Comparison of ENCODE assay signal across 8 cellular contexts in the genomic region with DNA sequence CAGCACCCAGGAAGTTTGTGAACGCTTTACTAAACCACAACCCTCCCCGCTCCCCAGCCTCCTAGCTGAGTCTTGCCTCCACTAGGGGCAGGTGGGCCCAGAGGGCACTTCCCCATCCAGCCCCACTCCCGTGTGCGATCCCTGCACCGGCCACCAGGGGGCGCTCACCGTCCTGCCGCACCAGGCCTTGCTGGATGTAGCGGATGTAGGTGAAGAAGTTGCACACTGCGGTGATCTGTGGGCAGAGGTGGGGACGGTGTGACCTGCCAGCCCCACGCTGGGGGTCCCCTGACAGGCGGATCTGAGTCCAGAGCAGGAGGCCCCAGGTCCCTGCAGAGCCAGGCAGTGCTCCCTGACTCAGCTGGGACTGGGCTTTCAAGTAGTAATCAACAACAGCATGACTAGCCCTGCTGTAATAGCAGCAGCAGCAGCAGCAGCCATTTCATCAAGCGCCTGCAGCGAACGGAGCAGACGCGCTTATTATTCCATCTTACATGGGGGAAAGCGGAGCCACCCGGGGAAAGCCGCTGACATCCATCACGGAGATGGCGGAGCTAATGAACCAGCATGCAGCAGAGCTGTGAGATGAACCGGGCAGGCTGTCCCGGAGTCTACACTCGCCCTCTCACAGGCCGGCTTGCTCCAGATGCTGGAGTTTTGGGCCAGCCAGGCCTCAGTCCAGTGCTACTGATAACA. TPM values are rescaled to one million over a fixed set of nuclear protein-coding genes. Genes with fewer than 3 reads are reported as not detected.
DNase-seq lines count a peak whose midpoint lies in the region; ATAC-seq and TF ChIP-seq lines count a peak whose summit lies in the region.

No MANE protein-coding gene starts in this region.

- H3K27me3 ChIP-seq in neuronal stem cell (ENCODE audit: control insufficient read depth in 3 of 3, insufficient read depth in 3 of 3, low read depth in 1 of 3, low read length in 3 of 3) = no peaks in the 10 kb centered on the region

- H3K36me3 ChIP-seq in neuronal stem cell (replicated peaks in 1 of 2; ENCODE audit: control insufficient read depth in 2 of 2, insufficient read depth in 2 of 2, low read length in 2 of 2) = no peaks in the 10 kb centered on the region

- peak overlapping the region; percentile 36 for H3K18ac ChIP-seq in neuronal stem cell (ENCODE audit: low read length)

- H3K27ac ChIP-seq in neuronal stem cell (replicated peaks; ENCODE audit: low read length) = no peak overlapping the region

- H3K4ac ChIP-seq in neuronal stem cell (ENCODE audit: low read length) = no peak overlapping the region

- peak overlapping the region; percentile 74 for H2AFZ ChIP-seq in neuronal stem cell (ENCODE audit: low read length)

- peak; percentile 99 for TF ChIP-seq CTCF in LNCaP clone FGC (IDR thresholded peaks at IDR 0.05; ENCODE audit: control insufficient read depth, extremely low read depth, insufficient read depth)

- H2BK5ac ChIP-seq in neuronal stem cell (ENCODE audit: low read length) = peak overlapping the region; percentile 89

- peak overlapping the region; percentile 95 for H2BK15ac ChIP-seq in neuronal stem cell (ENCODE audit: low read length)

- H2BK120ac ChIP-seq in neuronal stem cell (ENCODE audit: low read depth, low read length) = peak overlapping the region; percentile 74

- no peak overlapping the region for H3K9ac ChIP-seq in neuronal stem cell (ENCODE audit: low read depth, low read length, poor library complexity)

- peak; percentile 71 for ATAC-seq in GM21447 (IDR thresholded peaks at IDR 0.05; ENCODE audit: unreplicated experiment)

- H3K4me3 ChIP-seq in LNCaP clone FGC (ENCODE audit: low read depth, low read length) (no peak overlapping the region), neuronal stem cell (ENCODE audit: low read length in 2 of 2) (no peak overlapping the region)

- H4K91ac ChIP-seq in neuronal stem cell (ENCODE audit: low read depth, low read length, poor library complexity) = no peak overlapping the region

- peak overlapping the region; percentile 79 for H2AK5ac ChIP-seq in neuronal stem cell (ENCODE audit: low read depth, low read length)

- H3K23ac ChIP-seq in neuronal stem cell (ENCODE audit: low read depth, low read length, poor library complexity) = no peak overlapping the region

- WGBS in neuronal stem cell (ENCODE audit: extremely low coverage in 2 of 2, insufficient read length in 2 of 2, insufficient replicate concordance in 1 of 2), 2 donors = no CpG with 5 or more reads among the region's 27 CpGs

- peak overlapping the region; percentile 76 for H2BK12ac ChIP-seq in neuronal stem cell (ENCODE audit: low read length)

- H3K4me2 ChIP-seq in neuronal stem cell (ENCODE audit: insufficient read depth, low read length, poor library complexity, severe bottlenecking) = no peak overlapping the region

- peaks cover 2% of the 10 kb centered on the region for H3K79me1 ChIP-seq in neuronal stem cell (ENCODE audit: low read depth, low read length)

- peaks cover 0 to 5% of the 10 kb centered on the region in 2 donors for H3K4me1 ChIP-seq in neuronal stem cell (ENCODE audit: control insufficient read depth in 2 of 2, insufficient read depth in 1 of 2, low read depth in 1 of 2, low read length in 2 of 2)

- no peak overlapping the region for H3K14ac ChIP-seq in neuronal stem cell (ENCODE audit: low read length)

- DNase-seq in COLO668 (lab: John Stamatoyannopoulos, UW; ENCODE audit: unreplicated experiment) (peak; percentile 75), LNCaP clone FGC (ENCODE audit: low read depth) (no peak), RPMI7951 (ENCODE audit: low read depth) (peak; percentile 58), activated T-helper 1 cell treated with Interleukin-2 at 50 U/mL for 16 hours (ENCODE audit: low read depth) (peak; percentile 87), fibroblast of peridontal ligament (ENCODE audit: extremely low read depth) (peak; percentile 55), neuronal stem cell (ENCODE audit: low spot score) (peak; percentile 82), superior temporal gyrus (ENCODE audit: extremely low spot score) (peak; percentile 79)

- H3K9me3 ChIP-seq in neuronal stem cell (replicated peaks in 1 of 2; ENCODE audit: control insufficient read depth in 2 of 2, insufficient read depth in 1 of 2, low read depth in 1 of 2, low read length in 2 of 2) = no peaks in the 10 kb centered on the region

- no peak overlapping the region for H4K8ac ChIP-seq in neuronal stem cell (ENCODE audit: low read depth, low read length)

RNA-seq across cellular contexts. Expression of a gene that starts 7.9 kb away (rescaled TPM):
- 60.9 and 65.1 TPM in 2 replicates for total RNA-seq in RPMI7951 (2014; rRNA removed; shearing (Covaris generic))
- 25.1 TPM for polyA plus RNA-seq in neuronal stem cell (2013, experiment 1 of 2)
- polyA plus RNA-seq in neuronal stem cell (2013, experiment 2 of 2) = 25.6 TPM

RNA-seq across cellular contexts. Expression of a gene that starts 18.1 kb away (rescaled TPM):
- 0.84 and 1.7 TPM in 2 replicates for total RNA-seq in RPMI7951 (2014; rRNA removed; shearing (Covaris generic))
- 2.4 TPM for polyA plus RNA-seq in neuronal stem cell (2013, experiment 1 of 2)
- 3.5 TPM for polyA plus RNA-seq in neuronal stem cell (2013, experiment 2 of 2)

RNA-seq across cellular contexts. Expression of a gene that starts 50.9 kb away (rescaled TPM):
- total RNA-seq in RPMI7951 (2014; rRNA removed; shearing (Covaris generic)) = 0.10 and 0.12 TPM in 2 replicates
- 0.11 TPM for polyA plus RNA-seq in neuronal stem cell (2013, experiment 1 of 2)
- 0.10 TPM for polyA plus RNA-seq in neuronal stem cell (2013, experiment 2 of 2)
